2 cellular contexts compared by ENCODE assay signal in genomic region chr1:27575861-27576331, GRCh38.
A peak's percentile ranks its signal among the peaks of the same experiment; 100 is the strongest.
TF ChIP-seq lines count a peak whose summit lies in the region.

No MANE protein-coding gene starts in this region.

TF ChIP-seq in HEK293T, 16 proteins besides CTCF, POLR2A, EP300 and RAD21:
- TF ChIP-seq FOXA1 (IDR thresholded peaks at IDR 0.05) (no peak), ARNT (IDR thresholded peaks at IDR 0.05) (no peak), PKNOX1 (IDR thresholded peaks at IDR 0.05) (no peak), FOXK2 (IDR thresholded peaks at IDR 0.05) (no peak), SP1 (IDR thresholded peaks at IDR 0.05) (no peak), TARDBP (IDR thresholded peaks at IDR 0.05) (no peak), L3MBTL2 (conservative IDR thresholded peaks at IDR 0.05) (no peak), LEF1 (IDR thresholded peaks at IDR 0.05; ENCODE audit: borderline replicate concordance) (no peak), HDGF (IDR thresholded peaks at IDR 0.05; ENCODE audit: borderline replicate concordance) (no peak), ZNF384 (IDR thresholded peaks at IDR 0.05) (no peak), CTBP1 (IDR thresholded peaks at IDR 0.05; ENCODE audit: borderline replicate concordance) (no peak), FOXM1 (IDR thresholded peaks at IDR 0.05; ENCODE audit: borderline replicate concordance) (no peak), BHLHE40 (IDR thresholded peaks at IDR 0.05; ENCODE audit: borderline replicate concordance) (no peak), NFRKB (IDR thresholded peaks at IDR 0.05) (no peak), SUZ12 (IDR thresholded peaks at IDR 0.05) (no peak), ELF4 (IDR thresholded peaks at IDR 0.05) (no peak)

TF ChIP-seq in GM12878, 131 proteins besides CTCF, POLR2A, EP300 and RAD21:
- TF ChIP-seq MEF2A (IDR thresholded peaks at IDR 0.05; ENCODE audit: insufficient read depth, low read depth, low read length) (0 out of 2 replicates have a peak, but pooled peaks have one; percentile 22), ZSCAN29 (IDR thresholded peaks at IDR 0.05) (no peak), BHLHE40 (IDR thresholded peaks at IDR 0.05; ENCODE audit: borderline replicate concordance in 1 of 2, low read depth in 2 of 2, low read length in 1 of 2) (peak in 1 of 2 experiments; percentile 41; a peak in 1 of 4 replicates)
